21 cellular contexts compared by ENCODE assay signal in the genomic region with DNA sequence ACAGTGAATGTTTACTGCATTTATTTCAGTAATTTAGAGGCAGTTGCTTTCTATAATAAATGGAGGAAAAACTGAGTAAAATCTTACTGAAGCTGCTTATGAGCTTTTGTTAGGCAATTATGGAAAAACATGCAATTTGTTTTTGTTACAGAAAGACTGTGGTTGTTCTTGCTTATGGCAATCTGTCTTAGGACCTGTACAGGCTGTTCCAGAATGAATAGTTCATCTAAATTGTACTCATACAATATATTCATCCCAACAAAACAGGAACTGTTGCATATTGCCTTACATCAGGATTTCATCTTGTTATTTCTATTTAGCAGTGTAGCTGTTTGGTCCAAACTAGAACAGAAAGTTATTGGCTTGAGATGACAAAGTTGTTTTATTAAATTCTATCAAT.
A peak's percentile ranks its signal among the peaks of the same experiment; 100 is the strongest.
DNase-seq lines count a peak whose midpoint lies in the region; ATAC-seq and TF ChIP-seq lines count a peak whose summit lies in the region.
"Had no signal": no experiment of that assay in that cellular context is flagged by ENCODE, and none has a peak within 500 bp of the region (broad histone marks: within the 10 kb centered on the region; RNA-seq: fewer than 3 reads in every experiment).

No MANE protein-coding gene starts in this region.

- no peaks in the 10 kb centered on the region for H3K4me1 Mint-ChIP-seq in activated naive CD4-positive, alpha-beta T cell treated with anti-CD3 and anti-CD28 coated beads, Interleukin-2, amount 10 ng/mL, durations not matched to agents 7 days and 5 days
- H3K4me1 Mint-ChIP-seq: CD4-positive, CD25-positive, alpha-beta regulatory T cell; CD8-positive, alpha-beta memory T cell had no signal

- CTCF ChIA-PET in activated naive CD4-positive, alpha-beta T cell treated with anti-CD3 and anti-CD28 coated beads, Interleukin-2, amount 10 ng/mL, durations not matched to agents 7 days and 5 days (lab: Charles Lee), result interaction anchor here (0.6 kb wide), 1 partner anchor 73 kb away, joined by 3 read pairs; no protein-coding TSS in a partner anchor

- no peak overlapping the region for H3K4me3 ChIP-seq in fibroblast of villous mesenchyme (ENCODE audit: low read depth, low read length)
- H3K4me3 ChIP-seq: GM12878, HAP-1 had no signal

- DNase-seq in Ammon's horn (ENCODE audit: low spot score) (peak; percentile 33), amniotic epithelial cell (ENCODE audit: low read depth) (peak; percentile 86), fibroblast of villous mesenchyme (ENCODE audit: low read depth) (peak; percentile 19), midbrain (lab: John Stamatoyannopoulos, UW) (peak; percentile 7), nucleus accumbens (lab: John Stamatoyannopoulos, UW) (no peak), activated gamma-delta T cell treated with Interleukin-2 at 50 U/mL for 16 hours (no peak)
- no peak for DNase-seq in activated naive CD4-positive, alpha-beta T cell treated with anti-CD3 and anti-CD28 coated beads, Interleukin-2, amount 10 ng/mL, durations not matched to agents 7 days and 5 days
- DNase-seq: 8988T; BE2C; C1 segment of cervical spinal cord; CD4-positive, CD25-positive, alpha-beta regulatory T cell; CD8-positive, alpha-beta memory T cell; COR-L47; DMS 273 treated with DMSO at 0.1 percent for 48 hours; DMS53; DND-41; EL; IMR-90 had no signal

- H3K4me3 Mint-ChIP-seq in activated naive CD4-positive, alpha-beta T cell treated with anti-CD3 and anti-CD28 coated beads, Interleukin-2, amount 10 ng/mL, durations not matched to agents 7 days and 5 days, result no peak overlapping the region
- H3K4me3 Mint-ChIP-seq: CD4-positive, CD25-positive, alpha-beta regulatory T cell; CD8-positive, alpha-beta memory T cell had no signal

- no peaks in the 10 kb centered on the region for H3K36me3 Mint-ChIP-seq in activated naive CD4-positive, alpha-beta T cell treated with anti-CD3 and anti-CD28 coated beads, Interleukin-2, amount 10 ng/mL, durations not matched to agents 7 days and 5 days
- H3K36me3 Mint-ChIP-seq: CD4-positive, CD25-positive, alpha-beta regulatory T cell; CD8-positive, alpha-beta memory T cell had no signal

- TF ChIP-seq CTCF in fibroblast of villous mesenchyme (IDR thresholded peaks at IDR 0.05; ENCODE audit: insufficient read depth, low read depth, low read length), result no peak

- no peak for ATAC-seq in HG03175 (IDR thresholded peaks at IDR 0.05; ENCODE audit: unreplicated experiment)
- ATAC-seq: GM12878 had no signal

- no peak overlapping the region for H3K27ac Mint-ChIP-seq in activated naive CD4-positive, alpha-beta T cell treated with anti-CD3 and anti-CD28 coated beads, Interleukin-2, amount 10 ng/mL, durations not matched to agents 7 days and 5 days
- H3K27ac Mint-ChIP-seq: CD4-positive, CD25-positive, alpha-beta regulatory T cell; CD8-positive, alpha-beta memory T cell had no signal

- H3K9me3 Mint-ChIP-seq in activated naive CD4-positive, alpha-beta T cell treated with anti-CD3 and anti-CD28 coated beads, Interleukin-2, amount 10 ng/mL, durations not matched to agents 7 days and 5 days, result no peaks in the 10 kb centered on the region

- H3K27me3 Mint-ChIP-seq in activated naive CD4-positive, alpha-beta T cell treated with anti-CD3 and anti-CD28 coated beads, Interleukin-2, amount 10 ng/mL, durations not matched to agents 7 days and 5 days, result no peaks in the 10 kb centered on the region
- H3K27me3 Mint-ChIP-seq: CD4-positive, CD25-positive, alpha-beta regulatory T cell; CD8-positive, alpha-beta memory T cell had no signal

Comparison
In these comparisons a context has a peak if more than half of its experiments do, and no peak if none do; other contexts are left out.
1. DNase-seq: peak in Ammon's horn (single experiment), amniotic epithelial cell (single experiment), fibroblast of villous mesenchyme (single experiment) and midbrain (single experiment); none in nucleus accumbens (0 of 56), activated gamma-delta T cell treated with Interleukin-2 at 50 U/mL for 16 hours (single experiment) and activated naive CD4-positive, alpha-beta T cell treated with anti-CD3 and anti-CD28 coated beads, Interleukin-2, amount 10 ng/mL, durations not matched to agents 7 days and 5 days (single experiment).